Comparison of ENCODE assay signal across 10 cellular contexts in the genomic region with DNA sequence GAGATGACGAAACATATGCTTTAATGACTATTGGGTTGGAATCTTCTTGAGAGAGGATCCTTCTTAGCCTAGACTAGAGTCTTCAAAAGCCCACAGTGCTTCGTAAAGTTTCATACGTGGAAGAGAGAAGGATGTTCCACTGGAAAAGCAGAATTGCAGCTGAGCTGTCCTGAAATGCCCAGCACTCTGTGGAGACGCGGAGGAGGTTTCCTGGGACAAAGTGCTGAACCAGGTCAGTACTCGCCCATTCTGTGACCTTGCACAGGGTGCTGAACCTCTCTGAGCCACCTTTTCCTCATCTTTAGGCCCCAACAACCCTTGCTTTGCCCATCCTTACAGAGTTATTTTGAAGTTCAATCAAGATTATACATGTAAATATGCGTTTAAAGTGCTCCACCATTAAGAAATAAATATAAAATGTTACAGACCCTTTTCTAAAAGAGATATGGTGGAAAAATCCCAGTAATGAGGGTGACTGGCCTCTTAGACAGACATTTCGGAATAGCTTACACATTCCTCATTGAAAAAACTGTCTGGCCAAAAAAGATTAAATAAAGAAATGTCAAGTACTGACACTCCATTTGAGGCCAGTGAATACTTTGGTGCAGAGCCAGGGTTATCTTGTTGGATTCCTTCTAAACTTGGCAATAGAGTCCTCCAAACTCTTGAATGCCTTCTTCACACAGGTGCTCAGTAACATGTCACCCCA. TPM values are rescaled to one million over a fixed set of nuclear protein-coding genes. Genes with fewer than 3 reads are reported as not detected.
A peak's percentile ranks its signal among the peaks of the same experiment; 100 is the strongest.
DNase-seq lines count a peak whose midpoint lies in the region; ATAC-seq and TF ChIP-seq lines count a peak whose summit lies in the region.
"Had no signal": no experiment of that assay in that cellular context is flagged by ENCODE, and none has a peak within 500 bp of the region (broad histone marks: within the 10 kb centered on the region; RNA-seq: fewer than 3 reads in every experiment).

No MANE protein-coding gene starts in this region.

- H3K4me1 ChIP-seq in heart right ventricle = peaks cover 6 to 48% (median 26%) of the 10 kb centered on the region in 9 donors
- peaks cover 16% of the 10 kb centered on the region for H3K4me1 ChIP-seq in psoas muscle

- H3K4me3 ChIP-seq in AG10803 (ENCODE audit: low read length) (peak overlapping the region; percentile 31), heart right ventricle (no peak overlapping the region), psoas muscle (no peak overlapping the region), lower leg skin (ENCODE audit: low read depth, poor library complexity, severe bottlenecking) (no peak overlapping the region)

- TF ChIP-seq POLR2A in lower leg skin (IDR thresholded peaks at IDR 0.05) = no peak

- WGBS in heart right ventricle, 2 donors = 64 to 69% methylated on average over 8 of the region's 8 CpGs
- WGBS in psoas muscle, 3 donors = 71 to 90% (median 74%) methylated on average over 8 of the region's 8 CpGs
- WGBS in lower leg skin, 2 donors = 73 to 74% methylated on average over 8 of the region's 8 CpGs

- H3K27ac ChIP-seq in heart right ventricle (peak overlapping the region in 9 of 10 donors; percentile 16 to 90 (median 74)), psoas muscle (peak overlapping the region; percentile 65)

- TF ChIP-seq CTCF in AG10803 (conservative IDR thresholded peaks at IDR 0.05; ENCODE audit: low read length) (no peak), heart right ventricle (IDR thresholded peaks at IDR 0.05) (no peak), psoas muscle (IDR thresholded peaks at IDR 0.05) (no peak), lower leg skin (IDR thresholded peaks at IDR 0.05) (no peak)

- H3K9me3 ChIP-seq in heart right ventricle (no peaks in the 10 kb centered on the region), psoas muscle (no peaks in the 10 kb centered on the region)

- H3K27me3 ChIP-seq in heart right ventricle (no peaks in the 10 kb centered on the region), psoas muscle (ENCODE audit: insufficient read depth in 3 of 3, low read length in 2 of 3) (no peaks in the 10 kb centered on the region)

- H3K36me3 ChIP-seq in heart right ventricle = no peaks in the 10 kb centered on the region
- no peaks in the 10 kb centered on the region for H3K36me3 ChIP-seq in psoas muscle (ENCODE audit: insufficient read depth in 1 of 2, low read depth in 1 of 2)

- ATAC-seq in SK-N-SH treated with all-trans-retinoic acid at 6 μM for 48 hours (peak; percentile 5), heart right ventricle (peak in 2 of 8 donors; percentile 0 to 5), psoas muscle (no peak), GM21390 (IDR thresholded peaks at IDR 0.05; ENCODE audit: unreplicated experiment) (no peak), GM19395 (IDR thresholded peaks at IDR 0.05; ENCODE audit: unreplicated experiment) (no peak)

- intact Hi-C loops in heart right ventricle (cut with DNase I) = loop anchor here in 1 of 10 donors (10.0 kb wide), 1 partner anchor 351 kb away; a partner anchor contains a TSS
- intact Hi-C loops in psoas muscle (cut with DNase I) = no loop called here
- intact Hi-C loops in lower leg skin (cut with DNase I; ENCODE audit: low total_unique reads) = no loop called here

- peak; percentile 65 for DNase-seq in AG10803 (ENCODE audit: low read depth)
- no peak for DNase-seq in heart right ventricle
- DNase-seq in psoas muscle = no peak
- DNase-seq in T1000 (lab: John Stamatoyannopoulos, UW) = no peak
- no peak for DNase-seq in lower leg skin (ENCODE audit: low spot score in 2 of 2)
- DNase-seq: immature natural killer cell, NCI-H187 had no signal

TF ChIP-seq in SK-N-SH treated with all-trans-retinoic acid at 6 μM for 48 hours, 23 proteins besides CTCF, POLR2A, EP300 and RAD21:
- TF ChIP-seq ISL1 (CRISPR knock-in tag; IDR thresholded peaks at IDR 0.05) = peak; percentile 53
- TF ChIP-seq TCF4 (CRISPR knock-in tag; IDR thresholded peaks at IDR 0.05; ENCODE audit: borderline replicate concordance) = no peak

RNA-seq across cellular contexts. Expression of a gene that starts 4.2 kb away (rescaled TPM):
- total RNA-seq in heart right ventricle (10 to 100 TPM; 26.7 to 33.9 (median 30.5) TPM), psoas muscle (10 to 100 TPM; 13.0 to 23.6 (median 15.9) TPM), lower leg skin (10 to 100 TPM; 32.5 to 44.3 (median 42.8) TPM)
- polyA plus RNA-seq in heart right ventricle (10 to 100 TPM; 20.1 to 32.6 TPM), psoas muscle (10 to 100 TPM; 14.3 to 27.3 (median 27.1) TPM)
